ENCODE assay signal across 10 cellular contexts in genomic region chr2:113105047-113105446, GRCh38. TPM values are rescaled to one million over a fixed set of nuclear protein-coding genes. Genes with fewer than 3 reads are reported as not detected.
DNase-seq lines count a peak whose midpoint lies in the region; ATAC-seq and TF ChIP-seq lines count a peak whose summit lies in the region.
"Had no signal": no experiment of that assay in that cellular context is flagged by ENCODE, and none has a peak within 500 bp of the region (broad histone marks: within the 10 kb centered on the region; RNA-seq: fewer than 3 reads in every experiment).

No MANE protein-coding gene starts in this region.

- ATAC-seq in HG03460 (IDR thresholded peaks at IDR 0.05; ENCODE audit: unreplicated experiment): no peak

- H3K36me3 Mint-ChIP-seq in activated CD4-positive, alpha-beta T cell treated with anti-CD3 and anti-CD28 coated beads, Interleukin-2, amount 10 ng/mL, durations not matched to agents 7 days and 5 days (ENCODE audit: low read depth): peaks cover 14% of the 10 kb centered on the region
- H3K36me3 Mint-ChIP-seq in dendritic cell treated with granulocyte-macrophage colony-stimulating factor and Interleukin-4, amounts not matched to agents 40 ng/mL and 50 ng/mL, for 4 days (ENCODE audit: low read depth): peaks cover 16% of the 10 kb centered on the region

- no peak overlapping the region for H3K4me3 Mint-ChIP-seq in activated CD4-positive, alpha-beta T cell treated with anti-CD3 and anti-CD28 coated beads, Interleukin-2, amount 10 ng/mL, durations not matched to agents 7 days and 5 days
- no peak overlapping the region for H3K4me3 Mint-ChIP-seq in dendritic cell treated with granulocyte-macrophage colony-stimulating factor and Interleukin-4, amounts not matched to agents 40 ng/mL and 50 ng/mL, for 4 days

- H3K4me3 ChIP-seq in dorsolateral prefrontal cortex: no peak overlapping the region
- H3K4me3 ChIP-seq: hepatocyte had no signal

- peaks cover 26% of the 10 kb centered on the region for H3K4me1 Mint-ChIP-seq in activated CD4-positive, alpha-beta T cell treated with anti-CD3 and anti-CD28 coated beads, Interleukin-2, amount 10 ng/mL, durations not matched to agents 7 days and 5 days
- peaks cover 60% of the 10 kb centered on the region for H3K4me1 Mint-ChIP-seq in dendritic cell treated with granulocyte-macrophage colony-stimulating factor and Interleukin-4, amounts not matched to agents 40 ng/mL and 50 ng/mL, for 4 days (ENCODE audit: low read depth)

- intact Hi-C loops in dendritic cell treated with granulocyte-macrophage colony-stimulating factor and Interleukin-4, amounts not matched to agents 40 ng/mL and 50 ng/mL, for 4 days (cut with micrococcal nuclease): no loop called here
- intact Hi-C loops in dorsolateral prefrontal cortex (cut with DNase I): no loop called here

- H3K27ac ChIP-seq in dorsolateral prefrontal cortex: no peak overlapping the region
- H3K27ac ChIP-seq: hepatocyte had no signal

- POLR2A ChIA-PET in activated CD4-positive, alpha-beta T cell treated with anti-CD3 and anti-CD28 coated beads, Interleukin-2, amount 10 ng/mL, durations not matched to agents 7 days and 5 days (lab: Charles Lee): no interaction called here

- peak; percentile 20 to 49 for DNase-seq in activated CD4-positive, alpha-beta T cell treated with anti-CD3 and anti-CD28 coated beads for 4 hours
- DNase-seq in activated CD4-positive, alpha-beta T cell treated with anti-CD3 and anti-CD28 coated beads, Interleukin-2, amount 10 ng/mL, durations not matched to agents 7 days and 5 days: no peak
- peak; percentile 39 to 66 for DNase-seq in activated CD4-positive, alpha-beta T cell treated with anti-CD3 and anti-CD28 coated beads, Interleukin-2, amount 50 U/mL, for 48 hours
- peak; percentile 40 to 43 for DNase-seq in stimulated activated CD8-positive, alpha-beta memory T cell treated with anti-CD3 and anti-CD28 coated beads, Interleukin-2, amount 100 ng/mL, for 48 hours (ENCODE audit: low read depth in 2 of 2)
- DNase-seq in dorsolateral prefrontal cortex (no peak), NCI-H1417 treated with DMSO at 0.1 percent for 48 hours (lab: John Stamatoyannopoulos, UW) (no peak)
- DNase-seq: NCI-H1105 treated with DMSO at 0.1 percent for 48 hours had no signal

- no peak overlapping the region for H3K27ac Mint-ChIP-seq in activated CD4-positive, alpha-beta T cell treated with anti-CD3 and anti-CD28 coated beads, Interleukin-2, amount 10 ng/mL, durations not matched to agents 7 days and 5 days
- peak overlapping the region; percentile 89 for H3K27ac Mint-ChIP-seq in dendritic cell treated with granulocyte-macrophage colony-stimulating factor and Interleukin-4, amounts not matched to agents 40 ng/mL and 50 ng/mL, for 4 days

- no peak for TF ChIP-seq CTCF in dorsolateral prefrontal cortex (IDR thresholded peaks at IDR 0.05 in 54 of 56, conservative IDR thresholded peaks at IDR 0.05 in 2 of 56; ENCODE audit: low read depth in 1 of 56, partially characterized antibody in 56 of 56)

- peaks cover 16% of the 10 kb centered on the region for H3K9me3 Mint-ChIP-seq in activated CD4-positive, alpha-beta T cell treated with anti-CD3 and anti-CD28 coated beads, Interleukin-2, amount 10 ng/mL, durations not matched to agents 7 days and 5 days
- H3K9me3 Mint-ChIP-seq in dendritic cell treated with granulocyte-macrophage colony-stimulating factor and Interleukin-4, amounts not matched to agents 40 ng/mL and 50 ng/mL, for 4 days: peaks cover 24% of the 10 kb centered on the region

- H3K27me3 Mint-ChIP-seq in activated CD4-positive, alpha-beta T cell treated with anti-CD3 and anti-CD28 coated beads, Interleukin-2, amount 10 ng/mL, durations not matched to agents 7 days and 5 days: peaks cover 8% of the 10 kb centered on the region
- no peaks in the 10 kb centered on the region for H3K27me3 Mint-ChIP-seq in dendritic cell treated with granulocyte-macrophage colony-stimulating factor and Interleukin-4, amounts not matched to agents 40 ng/mL and 50 ng/mL, for 4 days

- peaks cover 0 to 5% (median 0%) of the 10 kb centered on the region in 45 donors for H3K27me3 ChIP-seq in dorsolateral prefrontal cortex
- H3K27me3 ChIP-seq: hepatocyte had no signal

- CTCF ChIA-PET in activated CD4-positive, alpha-beta T cell treated with anti-CD3 and anti-CD28 coated beads, Interleukin-2, amount 10 ng/mL, durations not matched to agents 7 days and 5 days (lab: Charles Lee): interaction anchor here (0.6 to 2.6 kb wide), 8 partner anchors 12 to 286 kb away, joined by 3 to 11 read pairs (median 4); partner anchors contain the start of gene PSD4

RNA-seq across cellular contexts. Expression of gene IL1RN, which starts 22.4 kb away (rescaled TPM):
- under 1 TPM; 0.37 to 0.48 TPM for total RNA-seq in activated CD4-positive, alpha-beta T cell treated with anti-CD3 and anti-CD28 coated beads, Interleukin-2, amount 10 ng/mL, durations not matched to agents 7 days and 5 days
- 1 to 10 TPM in 14 of 120 experiments, under 1 TPM in 34, not detected in 72; 0.23 to 4.3 (median 0.61) TPM for total RNA-seq in dorsolateral prefrontal cortex

RNA-seq across cellular contexts. Expression of gene IL1F10, which starts 37.3 kb away (rescaled TPM):
- not detected for total RNA-seq in activated CD4-positive, alpha-beta T cell treated with anti-CD3 and anti-CD28 coated beads, Interleukin-2, amount 10 ng/mL, durations not matched to agents 7 days and 5 days
- total RNA-seq in dorsolateral prefrontal cortex: not detected
- total RNA-seq: hepatocyte had no signal

RNA-seq across cellular contexts. Expression of gene IL36RN, which starts 46.0 kb away (rescaled TPM):
- total RNA-seq in activated CD4-positive, alpha-beta T cell treated with anti-CD3 and anti-CD28 coated beads, Interleukin-2, amount 10 ng/mL, durations not matched to agents 7 days and 5 days: not detected
- not detected for total RNA-seq in dorsolateral prefrontal cortex

RNA-seq across cellular contexts. Expression of gene IL36B, which starts 52.4 kb away (rescaled TPM):
- total RNA-seq in activated CD4-positive, alpha-beta T cell treated with anti-CD3 and anti-CD28 coated beads, Interleukin-2, amount 10 ng/mL, durations not matched to agents 7 days and 5 days: not detected
- total RNA-seq in dorsolateral prefrontal cortex: not detected
- total RNA-seq: hepatocyte had no signal

Comparison
In these comparisons a context has a peak if more than half of its experiments do, and no peak if none do; other contexts are left out.
1. DNase-seq: peak in activated CD4-positive, alpha-beta T cell treated with anti-CD3 and anti-CD28 coated beads for 4 hours (2 of 2), activated CD4-positive, alpha-beta T cell treated with anti-CD3 and anti-CD28 coated beads, Interleukin-2, amount 50 U/mL, for 48 hours (2 of 2) and stimulated activated CD8-positive, alpha-beta memory T cell treated with anti-CD3 and anti-CD28 coated beads, Interleukin-2, amount 100 ng/mL, for 48 hours (2 of 2); none in activated CD4-positive, alpha-beta T cell treated with anti-CD3 and anti-CD28 coated beads, Interleukin-2, amount 10 ng/mL, durations not matched to agents 7 days and 5 days (single experiment), dorsolateral prefrontal cortex (0 of 10) and NCI-H1417 treated with DMSO at 0.1 percent for 48 hours (single experiment).